In the genomic region with DNA sequence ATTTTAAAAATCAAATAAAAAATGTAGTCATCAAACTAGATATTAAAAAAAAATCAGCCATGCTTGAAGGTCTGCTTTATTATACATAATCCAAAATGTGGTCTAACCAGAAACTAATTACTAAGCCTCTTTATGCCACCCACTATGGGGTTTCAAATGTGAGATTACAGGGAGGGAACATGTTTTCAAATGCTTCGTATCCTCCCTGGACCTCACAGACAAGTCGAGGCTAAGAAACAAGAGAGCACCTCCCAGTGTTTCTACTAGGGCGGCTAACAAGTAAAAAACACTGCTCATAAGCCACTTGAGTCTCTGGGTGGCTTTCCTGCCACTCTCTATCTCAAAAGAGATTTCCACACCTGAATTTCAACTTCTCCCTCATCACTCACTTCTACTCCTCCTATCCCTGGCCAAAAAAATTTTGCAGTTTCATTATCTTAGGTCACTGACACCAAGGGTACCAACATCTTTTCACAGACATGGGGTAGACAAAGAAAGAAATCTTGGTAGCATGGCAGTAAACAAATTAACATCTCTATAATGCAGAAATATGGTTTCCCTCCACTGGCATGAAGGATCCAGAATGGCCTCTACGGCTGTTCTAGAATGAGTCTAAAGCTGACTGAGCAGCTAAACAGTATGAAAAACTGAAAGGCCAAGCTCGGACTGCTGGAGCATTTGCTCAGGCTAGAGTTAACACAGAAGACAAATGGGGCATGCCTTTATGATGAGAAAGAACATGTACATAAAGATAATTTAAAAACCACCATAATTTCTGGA, we compare ENCODE assay signal across 12 cellular contexts. TPM values are rescaled to one million over a fixed set of nuclear protein-coding genes. Genes with fewer than 3 reads are reported as not detected.
DNase-seq lines count a peak whose midpoint lies in the region; ATAC-seq and TF ChIP-seq lines count a peak whose summit lies in the region.
"Had no signal": no experiment of that assay in that cellular context is flagged by ENCODE, and none has a peak within 500 bp of the region (broad histone marks: within the 10 kb centered on the region; RNA-seq: fewer than 3 reads in every experiment).

No MANE protein-coding gene starts in this region.

- peak overlapping the region; percentile 74 for H3K27ac Mint-ChIP-seq in activated naive CD8-positive, alpha-beta T cell treated with anti-CD3 and anti-CD28 coated beads for 36 hours

- no peaks in the 10 kb centered on the region for H3K27me3 Mint-ChIP-seq in activated naive CD8-positive, alpha-beta T cell treated with anti-CD3 and anti-CD28 coated beads for 36 hours

- peak; percentile 11 for DNase-seq in DMS53 (lab: John Stamatoyannopoulos, UW)
- DNase-seq in DMS53 treated with DMSO at 0.1 percent for 48 hours (lab: John Stamatoyannopoulos, UW; ENCODE audit: unreplicated experiment): no peak
- no peak for DNase-seq in activated naive CD8-positive, alpha-beta T cell treated with anti-CD3 and anti-CD28 coated beads for 36 hours
- DNase-seq in hepatocyte (ENCODE audit: low spot score): no peak
- no peak for DNase-seq in stimulated activated naive CD8-positive, alpha-beta T cell treated with anti-CD3 and anti-CD28 coated beads, Interleukin-15, Interleukin-2, amounts not matched to agents 100 U/mL and 50 U/mL, for 24 hours
- DNase-seq in Ammon's horn (ENCODE audit: low spot score): no peak
- DNase-seq in SIG-M5 (lab: John Stamatoyannopoulos, UW): no peak
- DNase-seq: islet precursor cell, NCI-H2171 treated with DMSO at 0.1 percent for 48 hours, substantia nigra had no signal

- no peaks in the 10 kb centered on the region for H4K20me1 ChIP-seq in hepatocyte (ENCODE audit: insufficient read depth, poor library complexity, severe bottlenecking)

- ATAC-seq in stimulated activated naive CD8-positive, alpha-beta T cell treated with anti-CD3 and anti-CD28 coated beads, Interleukin-15, Interleukin-2, amounts not matched to agents 100 U/mL and 50 U/mL, for 24 hours: peak; percentile 71
- ATAC-seq in HG03342 (IDR thresholded peaks at IDR 0.05; ENCODE audit: unreplicated experiment): no peak

- H3K4me1 Mint-ChIP-seq in activated naive CD8-positive, alpha-beta T cell treated with anti-CD3 and anti-CD28 coated beads for 36 hours: peaks cover 54% of the 10 kb centered on the region

- peak overlapping the region; percentile 61 for H3K4me2 ChIP-seq in hepatocyte

- H3K27ac ChIP-seq in hepatocyte: peak overlapping the region; percentile 92
- H3K27ac ChIP-seq: 22Rv1 had no signal

- TF ChIP-seq CTCF in hepatocyte (IDR thresholded peaks at IDR 0.05; ENCODE audit: poor library complexity): no peak

- H3K9me3 Mint-ChIP-seq in activated naive CD8-positive, alpha-beta T cell treated with anti-CD3 and anti-CD28 coated beads for 36 hours: no peaks in the 10 kb centered on the region

- H3K4me1 ChIP-seq in hepatocyte (ENCODE audit: insufficient read depth): peaks cover 84% of the 10 kb centered on the region

- no peaks in the 10 kb centered on the region for H3K9me3 ChIP-seq in hepatocyte (ENCODE audit: low read depth)

- 74% methylated on average over 5 of the region's 5 CpGs for WGBS in hepatocyte (ENCODE audit: low lambda C conversion rate, missing lambda C conversion rate)

- H3K27me3 ChIP-seq in hepatocyte: no peaks in the 10 kb centered on the region

- H3K79me2 ChIP-seq in hepatocyte: peaks cover 12% of the 10 kb centered on the region

- no peak overlapping the region for H2AFZ ChIP-seq in hepatocyte

- H3K9me2 ChIP-seq in hepatocyte (replicated peaks; ENCODE audit: insufficient read depth): no peaks in the 10 kb centered on the region

- no peaks in the 10 kb centered on the region for H3K36me3 ChIP-seq in hepatocyte (replicated peaks; ENCODE audit: insufficient read depth, low read depth)

- H3K4me3 ChIP-seq in hepatocyte: no peak overlapping the region

- peaks cover 34% of the 10 kb centered on the region for H3K36me3 Mint-ChIP-seq in activated naive CD8-positive, alpha-beta T cell treated with anti-CD3 and anti-CD28 coated beads for 36 hours

- H3K4me3 Mint-ChIP-seq in activated naive CD8-positive, alpha-beta T cell treated with anti-CD3 and anti-CD28 coated beads for 36 hours: peak overlapping the region; percentile 42

RNA-seq across cellular contexts. Expression of a gene that starts 50.9 kb away (rescaled TPM):
- 100 to 1,000 TPM; 109 to 124 TPM for total RNA-seq in activated naive CD8-positive, alpha-beta T cell treated with anti-CD3 and anti-CD28 coated beads for 36 hours
- 28.2 and 38.7 TPM in 2 replicates for total RNA-seq in hepatocyte
- polyA plus RNA-seq in hepatocyte: 49.3 and 65.3 TPM in 2 replicates
